ENCODE assay signal across 9 cellular contexts in genomic region chr3:59366218-59366617, GRCh38.
"Had no signal": no experiment of that assay in that cellular context is flagged by ENCODE, and none has a peak within 500 bp of the region (broad histone marks: within the 10 kb centered on the region; RNA-seq: fewer than 3 reads in every experiment).

No MANE protein-coding gene starts in this region.

- H3K4me2 ChIP-seq: GM23338 had no signal

- H3K4me3 Mint-ChIP-seq: GM23338, H9, HFFc6 had no signal

- H2AFZ ChIP-seq: GM23248, GM23338 had no signal

- DNase-seq: GM23248, GOT3, H7, H9, HCEC 1CT, HFFc6 had no signal

- H3K9ac ChIP-seq: GM23248 had no signal

- ATAC-seq: GM23338, HCT116 had no signal

- H3K4me1 ChIP-seq: HAP-1 had no signal

- H3K27ac ChIP-seq: GM23248 had no signal

- H3K36me3 ChIP-seq: HAP-1 had no signal

- H3K27ac Mint-ChIP-seq: GM23338, H9, HFFc6 had no signal

- H3K4me3 ChIP-seq: GM23248, GM23338, HAP-1 had no signal
